26 cellular contexts compared by ENCODE assay signal in the genomic region with DNA sequence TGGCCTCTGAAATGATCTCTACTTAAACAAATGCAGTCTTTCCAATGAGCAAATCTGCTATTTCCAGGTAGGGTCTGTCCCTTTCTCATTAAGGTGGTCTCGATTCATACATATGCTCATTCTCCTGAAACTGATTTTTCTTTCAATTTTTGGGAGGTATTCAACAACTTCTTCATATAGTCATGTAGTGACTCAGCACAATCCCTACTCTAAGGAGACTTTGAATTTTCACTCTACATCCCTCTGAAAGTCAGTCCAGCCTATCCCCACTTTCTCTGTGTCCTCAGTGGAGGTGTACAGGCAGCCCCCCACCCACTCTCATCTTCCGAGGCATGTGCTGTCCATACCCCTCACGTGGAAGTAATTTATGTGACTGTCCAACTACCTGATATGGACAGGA.
DNase-seq lines count a peak whose midpoint lies in the region; ATAC-seq, FAIRE-seq and TF ChIP-seq lines count a peak whose summit lies in the region.
"Had no signal": no experiment of that assay in that cellular context is flagged by ENCODE, and none has a peak within 500 bp of the region (broad histone marks: within the 10 kb centered on the region; RNA-seq: fewer than 3 reads in every experiment).

No MANE protein-coding gene starts in this region.

- BruUV-seq in HepG2 (replicated peaks; lab: Mats Ljungman, UMichigan) = no TSS peak
- BruUV-seq in K562 (replicated peaks; lab: Mats Ljungman, UMichigan) = no TSS peak

- TF ChIP-seq EP300 in HepG2 (IDR thresholded peaks at IDR 0.05; ENCODE audit: low read depth in 2 of 2, low read length in 2 of 2) (no peak), HepG2 (CRISPR knock-in tag; IDR thresholded peaks at IDR 0.05; ENCODE audit: borderline replicate concordance) (no peak), K562 (IDR thresholded peaks at IDR 0.05; ENCODE audit: low read length) (no peak)

- intact Hi-C loops in HepG2 (cut with micrococcal nuclease; ENCODE audit: unreplicated experiment) = no loop called here
- intact Hi-C loops in right lobe of liver (cut with DNase I) = no loop called here
- intact Hi-C loops in K562 (cut with micrococcal nuclease) = no loop called here
- intact Hi-C loops in left ventricle myocardium inferior (cut with micrococcal nuclease) = no loop called here

- H3K23ac ChIP-seq in mesendoderm (ENCODE audit: low read length) = no peak overlapping the region

- H3K4me1 ChIP-seq in HepG2 (ENCODE audit: insufficient read depth, low read length) (peaks cover 32% of the 10 kb centered on the region), right lobe of liver (no peaks in the 10 kb centered on the region), K562 (replicated peaks in 1 of 2; ENCODE audit: control insufficient read depth in 2 of 2, insufficient read depth in 2 of 2, low read length in 2 of 2) (no peaks in the 10 kb centered on the region), mesendoderm (ENCODE audit: control insufficient read depth, low read depth, low read length) (peaks cover 3% of the 10 kb centered on the region), left ventricle myocardium inferior (no peaks in the 10 kb centered on the region)
- H3K4me1 ChIP-seq: BE2C, BLaER1 had no signal

- no peak overlapping the region for H4K8ac ChIP-seq in mesendoderm (ENCODE audit: low read depth, low read length)

- DNase-seq in HepG2 (ENCODE audit: low spot score) (no peak), right lobe of liver (no peak), K562 (ENCODE audit: extremely low read depth in 1 of 4, low spot score in 3 of 4) (no peak), mesendoderm (no peak), inferior parietal cortex (ENCODE audit: extremely low spot score) (no peak), NCI-H2081 (lab: John Stamatoyannopoulos, UW) (no peak), left ventricle myocardium inferior (no peak)
- DNase-seq: ACHN; BE2C; C1 segment of cervical spinal cord; CD4-positive, alpha-beta memory T cell; CD4-positive, CD25-positive, alpha-beta regulatory T cell; CD8-positive, alpha-beta memory T cell; COR-L47; DMS 273 treated with DMSO at 0.1 percent for 48 hours; DMS153; DMS53; DMS79; DND-41; EL; GDM1 had no signal

- ATAC-seq in HepG2 = no peak
- ATAC-seq in right lobe of liver = no peak
- ATAC-seq in K562 = no peak
- ATAC-seq: GM12878 had no signal

- H3K4me3 ChIP-seq in HepG2 (replicated peaks in 1 of 3; ENCODE audit: insufficient read depth in 1 of 3, low read depth in 2 of 3, low read length in 3 of 3) (no peak overlapping the region), right lobe of liver (no peak overlapping the region), K562 (no peak overlapping the region), mesendoderm (ENCODE audit: low read length) (no peak overlapping the region), left ventricle myocardium inferior (no peak overlapping the region)
- H3K4me3 ChIP-seq: BLaER1, GM12878 had no signal

- H3K27ac ChIP-seq in HepG2 (ENCODE audit: extremely low read length, insufficient read depth, low read length) (no peak overlapping the region), right lobe of liver (no peak overlapping the region), K562 (ENCODE audit: extremely low read depth, low read depth, low read length) (no peak overlapping the region), mesendoderm (ENCODE audit: low read depth, low read length) (no peak overlapping the region), left ventricle myocardium inferior (replicated peaks) (no peak overlapping the region)
- H3K27ac ChIP-seq: 22Rv1, BLaER1 had no signal

- H2BK15ac ChIP-seq in mesendoderm (replicated peaks; ENCODE audit: low read depth) = no peak overlapping the region

- in situ Hi-C loops in HepG2 (cut with HindIII; ENCODE audit: extremely low pct_ligation_motif_present, low pct_unique_long_range_greater_than_20kb) = loop anchor here (10.0 kb wide), 1 partner anchor 282 kb away; the partner anchor contains the start of gene MYO5B
- in situ Hi-C loops in K562 (cut with MboI) = no loop called here

- H4K5ac ChIP-seq in mesendoderm (ENCODE audit: low read length) = no peak overlapping the region

- no peak for TF ChIP-seq POLR2A in HepG2 (IDR thresholded peaks at IDR 0.05; ENCODE audit: insufficient read depth in 1 of 2, low read depth in 2 of 2, low read length in 2 of 2)
- no peak for TF ChIP-seq POLR2A in right lobe of liver (IDR thresholded peaks at IDR 0.05)
- no peak for TF ChIP-seq POLR2A in K562 (conservative IDR thresholded peaks at IDR 0.05)

- H3K18ac ChIP-seq in mesendoderm (ENCODE audit: low read length) = no peak overlapping the region

- H4K20me1 ChIP-seq in HepG2 (ENCODE audit: insufficient read depth, low read length) (no peaks in the 10 kb centered on the region), K562 (replicated peaks; ENCODE audit: control insufficient read depth, insufficient read depth, low read length) (no peaks in the 10 kb centered on the region)
- H4K20me1 ChIP-seq: BLaER1 had no signal

- H3K36me3 ChIP-seq in HepG2 (replicated peaks in 1 of 2; ENCODE audit: control insufficient read depth in 1 of 2, insufficient read depth in 2 of 2, low read length in 2 of 2) = peaks cover 0 to 11% of the 10 kb centered on the region in 2 experiments; a peak in 3 of 5 replicates
- no peaks in the 10 kb centered on the region for H3K36me3 ChIP-seq in right lobe of liver
- no peaks in the 10 kb centered on the region for H3K36me3 ChIP-seq in K562 (ENCODE audit: control insufficient read depth, insufficient read depth, low read length)
- H3K36me3 ChIP-seq in mesendoderm (ENCODE audit: control insufficient read depth, insufficient read depth, low read length) = no peaks in the 10 kb centered on the region
- no peaks in the 10 kb centered on the region for H3K36me3 ChIP-seq in left ventricle myocardium inferior
- H3K36me3 ChIP-seq: BE2C, BLaER1 had no signal

- H3K79me2 ChIP-seq in HepG2 (ENCODE audit: insufficient read depth, low read length) = no peaks in the 10 kb centered on the region
- no peaks in the 10 kb centered on the region for H3K79me2 ChIP-seq in K562 (ENCODE audit: control insufficient read depth, insufficient read depth, low read length)
- H3K79me2 ChIP-seq in mesendoderm (ENCODE audit: control insufficient read depth, insufficient read depth, low read length) = no peaks in the 10 kb centered on the region

- H2AK5ac ChIP-seq in mesendoderm (ENCODE audit: low read length) = no peak overlapping the region

- TF ChIP-seq CTCF in HepG2 (CRISPR knock-in tag; IDR thresholded peaks at IDR 0.05) = no peak
- TF ChIP-seq CTCF in right lobe of liver (IDR thresholded peaks at IDR 0.05) = no peak
- no peak for TF ChIP-seq CTCF in K562 (IDR thresholded peaks at IDR 0.05 in 2 of 3, conservative IDR thresholded peaks at IDR 0.05 in 1 of 3; ENCODE audit: insufficient read depth in 2 of 3, low read depth in 1 of 3, low read length in 3 of 3)
- no peak for TF ChIP-seq CTCF in left ventricle myocardium inferior (IDR thresholded peaks at IDR 0.05; ENCODE audit: borderline replicate concordance)

- 91% methylated on average over 3 of the region's 3 CpGs for WGBS in HepG2 (ENCODE audit: low lambda C conversion rate)
- 86% methylated on average over 3 of the region's 3 CpGs for WGBS in right lobe of liver (ENCODE audit: insufficient coverage, low coverage, low lambda C conversion rate, missing lambda C conversion rate)
- WGBS in K562 (ENCODE audit: insufficient coverage, low coverage, missing lambda C conversion rate) = 0% methylated on average over 3 of the region's 3 CpGs
- no CpG with 5 or more reads among the region's 3 CpGs for WGBS in mesendoderm (ENCODE audit: extremely low coverage, insufficient coverage, low lambda C conversion rate)

- H3K9me3 ChIP-seq in HepG2 (ENCODE audit: low read length) (no peaks in the 10 kb centered on the region), right lobe of liver (no peaks in the 10 kb centered on the region), K562 (replicated peaks; ENCODE audit: control insufficient read depth, insufficient read depth, low read depth, low read length) (0 out of 2 replicates have a peak, but pooled peaks cover 2% of the 10 kb centered on the region), left ventricle myocardium inferior (replicated peaks) (no peaks in the 10 kb centered on the region)
- H3K9me3 ChIP-seq: BE2C had no signal

- no peak overlapping the region for H3K4me2 ChIP-seq in HepG2 (ENCODE audit: low read depth, low read length)
- no peak overlapping the region for H3K4me2 ChIP-seq in K562 (ENCODE audit: insufficient read depth, low read length)
- H3K4me2 ChIP-seq in mesendoderm (ENCODE audit: low read length) = no peak overlapping the region
- H3K4me2 ChIP-seq: BLaER1 had no signal

- no peak overlapping the region for H2BK120ac ChIP-seq in mesendoderm (ENCODE audit: low read depth, low read length)

- TF ChIP-seq RAD21 in HepG2 (CRISPR knock-in tag; IDR thresholded peaks at IDR 0.05) = no peak
- no peak for TF ChIP-seq RAD21 in K562 (CRISPR knock-in tag; conservative IDR thresholded peaks at IDR 0.05 in 1 of 2, IDR thresholded peaks at IDR 0.05 in 1 of 2)

- H3K4ac ChIP-seq in mesendoderm (ENCODE audit: low read depth, low read length) = peak overlapping the region; percentile 36

- no peak overlapping the region for H2BK5ac ChIP-seq in mesendoderm (ENCODE audit: low read length)

- H3K79me1 ChIP-seq in mesendoderm (ENCODE audit: low read length) = no peaks in the 10 kb centered on the region

- H3K9me1 ChIP-seq in K562 (ENCODE audit: control insufficient read depth, insufficient read depth, low read length) = no peaks in the 10 kb centered on the region

- POLR2A ChIA-PET in HepG2 (lab: Yijun Ruan, JAX) = no interaction called here
- POLR2A ChIA-PET in K562 (lab: Yijun Ruan, JAX) = no interaction called here

- no peak overlapping the region for H3K56ac ChIP-seq in mesendoderm (ENCODE audit: low read length)

- FAIRE-seq in HepG2 (lab: Jason Lieb, UNC) = no peak
- FAIRE-seq in K562 (lab: Jason Lieb, UNC) = no peak
- FAIRE-seq: GM12878, GM12892, GM18507 had no signal

- CTCF ChIA-PET in HepG2 (lab: Yijun Ruan, JAX; ENCODE audit: low intra/inter-chr PET ratio, low total read pairs) (no interaction called here), K562 (lab: Yijun Ruan, JAX; ENCODE audit: low intra/inter-chr PET ratio) (no interaction called here)

- no peak overlapping the region for H2AFZ ChIP-seq in HepG2 (ENCODE audit: low read length)
- no peak overlapping the region for H2AFZ ChIP-seq in K562 (ENCODE audit: low read depth, low read length)

- H3K9ac ChIP-seq in HepG2 (ENCODE audit: insufficient read depth, low read depth, low read length) (no peak overlapping the region), K562 (ENCODE audit: insufficient read depth in 1 of 2, low read depth in 2 of 2, low read length in 2 of 2) (no peak overlapping the region), mesendoderm (ENCODE audit: low read length) (no peak overlapping the region)
- H3K9ac ChIP-seq: BLaER1 had no signal

- H3K27me3 ChIP-seq in HepG2 (ENCODE audit: control insufficient read depth in 1 of 2, insufficient read depth in 2 of 2, low read length in 2 of 2) (no peaks in the 10 kb centered on the region), right lobe of liver (no peaks in the 10 kb centered on the region), K562 (ENCODE audit: control insufficient read depth in 2 of 2, insufficient read depth in 2 of 2, low read length in 2 of 2) (peaks cover 2 to 10% of the 10 kb centered on the region in 2 experiments; a peak in 2 of 5 replicates), mesendoderm (ENCODE audit: insufficient read depth, low read length, poor library complexity) (no peaks in the 10 kb centered on the region), left ventricle myocardium inferior (ENCODE audit: low read depth) (peaks cover 56% of the 10 kb centered on the region)
- H3K27me3 ChIP-seq: BE2C, BLaER1 had no signal

Comparison
In these comparisons a context has a peak if more than half of its experiments do, and no peak if none do; other contexts are left out.
1. Of the 241 proteins assayed by ChIP-seq in both HepG2 and K562: peak only in HepG2: none; only in K562: MAFG and NFE2; in both: none; in neither: 239.